20 cellular contexts compared by ENCODE assay signal in genomic region chr4:185671041-185671440, GRCh38.
"Had no signal": no experiment of that assay in that cellular context is flagged by ENCODE, and none has a peak within 500 bp of the region (broad histone marks: within the 10 kb centered on the region; RNA-seq: fewer than 3 reads in every experiment).

No MANE protein-coding gene starts in this region.

- H3K4me3 ChIP-seq: mucosa of descending colon, upper lobe of left lung, vagina had no signal

- H3K27me3 ChIP-seq: neutrophil, upper lobe of left lung, vagina had no signal

- H3K36me3 ChIP-seq: neutrophil, upper lobe of left lung, vagina had no signal

- H3K4me1 ChIP-seq: upper lobe of left lung, vagina had no signal

- DNase-seq: activated CD4-positive, alpha-beta T cell treated with anti-CD3 and anti-CD28 coated beads for 36 hours; activated CD4-positive, CD25-positive, alpha-beta regulatory T cell; activated naive CD4-positive, alpha-beta T cell; activated T-cell treated with anti-CD3 and anti-CD28 coated beads for 4 hours; activated T-cell treated with anti-CD3 and anti-CD28 coated beads, Interleukin-2, amount 50 U/mL, for 72 hours; cortex of kidney; foreskin fibroblast; kidney glomerular epithelial cell; mucosa of descending colon; naive B cell; nephron progenitor cell; stimulated activated CD4-positive, alpha-beta T cell treated with anti-CD3 and anti-CD28 coated beads, Interleukin-15, amount 100 ng/mL, for 24 hours; stimulated activated CD4-positive, alpha-beta T cell treated with anti-CD3 and anti-CD28 coated beads, Interleukin-2, amount 100 ng/mL, for 24 hours; stimulated activated naive B cell treated with anti-CD40 and anti-IgM and Interleukin-4, amounts not matched to agents 10 μg/mL and 1 μg/mL and 100 μg/mL, for 72 hours; T-helper 1 cell; upper lobe of left lung had no signal

- H3K27ac ChIP-seq: neutrophil, upper lobe of left lung, vagina had no signal

- H3K9me3 ChIP-seq: mucosa of descending colon, neutrophil, upper lobe of left lung, vagina had no signal

- ATAC-seq: activated CD4-positive, alpha-beta T cell treated with anti-CD3 and anti-CD28 coated beads for 36 hours; activated naive CD4-positive, alpha-beta T cell treated with anti-CD3 and anti-CD28 coated beads, Interleukin-2, amount 50 U/mL, for 72 hours; activated T-cell treated with anti-CD3 and anti-CD28 coated beads, Interleukin-2, amount 50 U/mL, for 72 hours; left lobe of liver; mucosa of descending colon; stimulated activated naive B cell treated with anti-CD40 and anti-IgM and Interleukin-4, amounts not matched to agents 10 μg/mL and 1 μg/mL and 100 μg/mL, for 72 hours had no signal
